Comparison of ENCODE assay signal across 8 cellular contexts in the genomic region with DNA sequence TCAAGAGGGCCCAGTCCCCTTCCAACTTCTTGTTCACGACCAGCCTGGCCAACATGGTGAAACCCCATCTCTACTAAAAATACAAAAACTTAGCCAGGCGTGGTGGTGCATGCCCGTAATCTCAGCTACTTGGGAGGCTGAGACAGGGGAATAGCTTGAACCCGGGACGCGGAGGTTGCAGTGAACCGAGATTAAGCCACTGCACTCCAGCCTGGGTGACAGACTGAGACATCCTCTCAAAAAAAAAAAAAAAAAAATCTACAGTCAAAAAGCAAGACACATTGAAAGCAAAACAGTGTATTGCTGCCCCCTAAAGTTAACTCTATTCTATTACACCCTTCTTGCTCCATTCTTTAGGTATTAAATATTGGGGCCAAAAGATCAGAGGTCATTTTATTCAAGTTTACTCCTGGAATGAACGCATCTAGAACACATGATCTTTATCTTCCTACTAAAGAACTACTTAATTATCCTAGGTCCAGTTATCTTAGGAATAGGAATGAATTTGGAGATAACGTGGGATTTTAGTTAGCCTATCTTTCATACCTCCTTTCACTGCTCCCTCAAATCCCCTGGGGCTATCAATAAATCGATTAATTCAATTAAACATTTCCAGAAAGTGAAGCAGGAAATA. TPM values are rescaled to one million over a fixed set of nuclear protein-coding genes. Genes with fewer than 3 reads are reported as not detected.
DNase-seq lines count a peak whose midpoint lies in the region; ATAC-seq and TF ChIP-seq lines count a peak whose summit lies in the region.

No MANE protein-coding gene starts in this region.

- H3K9me3 ChIP-seq in Panc1 (ENCODE audit: control insufficient read depth, insufficient read depth, low read depth, low read length): no peaks in the 10 kb centered on the region

- no peaks in the 10 kb centered on the region for H3K9me3 Mint-ChIP-seq in memory B cell

- DNase-seq in AG09319 (ENCODE audit: extremely low read depth, low read depth) (no peak), GM06990 (ENCODE audit: extremely low read depth, insufficient read length) (peak; percentile 54), Panc1 (ENCODE audit: low read depth, low spot score) (no peak), cardiac fibroblast (ENCODE audit: low read depth in 2 of 2) (peak; percentile 70 to 74), memory B cell (ENCODE audit: low spot score in 2 of 2) (peak in 1 of 2 donors; percentile 54), ureter (ENCODE audit: low spot score) (no peak)

- peaks cover 19% of the 10 kb centered on the region for H3K4me1 ChIP-seq in Panc1 (ENCODE audit: control insufficient read depth, insufficient read depth, low read length)

- CTCF ChIA-PET in Panc1 (lab: Charles Lee): interaction anchor here (0.7 kb wide), 1 partner anchor 10 kb away, joined by 7 read pairs; no protein-coding TSS in a partner anchor

- H3K4me3 ChIP-seq in GM06990 (replicated peaks; ENCODE audit: low read depth, low read length) (peak overlapping the region; percentile 44), Panc1 (ENCODE audit: low read depth in 2 of 2, low read length in 2 of 2) (peak overlapping the region; percentile 82 to 98; a peak in 3 of 4 replicates), cardiac fibroblast (replicated peaks in 1 of 2; ENCODE audit: low read depth in 2 of 2, low read length in 2 of 2) (peak overlapping the region; percentile 9 to 92)

- ATAC-seq in HG03575 (IDR thresholded peaks at IDR 0.05; ENCODE audit: extremely low read depth, insufficient number of reproducible peaks, low FRiP score, unreplicated experiment) (peak; percentile 23), Panc1 (no peak), memory B cell (ENCODE audit: low read depth) (peak; percentile 7), HG02588 (IDR thresholded peaks at IDR 0.05; ENCODE audit: unreplicated experiment) (no peak)

- H3K4me3 Mint-ChIP-seq in memory B cell: peak overlapping the region; percentile 49

- in situ Hi-C loops in Panc1 (cut with HindIII; ENCODE audit: low pct_unique_long_range_greater_than_20kb, low sequenced_read_pairs): no loop called here

- H3K27ac Mint-ChIP-seq in memory B cell: peak overlapping the region; percentile 50

- intact Hi-C loops in Panc1 (cut with micrococcal nuclease; ENCODE audit: unreplicated experiment): no loop called here

- peaks cover 17% of the 10 kb centered on the region for H3K4me1 Mint-ChIP-seq in memory B cell

- peak overlapping the region; percentile 97; the same call in 1 of the 2 replicates for H3K27ac ChIP-seq in Panc1 (ENCODE audit: low read length)

- no TSS peak for BruUV-seq in Panc1 (replicated peaks; lab: Mats Ljungman, UMichigan)

- no peaks in the 10 kb centered on the region for H3K27me3 Mint-ChIP-seq in memory B cell

- POLR2A ChIA-PET in Panc1 (lab: Charles Lee): no interaction called here

- H3K27me3 ChIP-seq in GM06990 (replicated peaks; ENCODE audit: control insufficient read depth, insufficient read depth, low read length) (no peaks in the 10 kb centered on the region), Panc1 (ENCODE audit: control insufficient read depth, insufficient read depth, low read length) (no peaks in the 10 kb centered on the region)

- peaks cover 20% of the 10 kb centered on the region for H3K36me3 Mint-ChIP-seq in memory B cell

- TF ChIP-seq CTCF in AG09319 (IDR thresholded peaks at IDR 0.05; ENCODE audit: low read depth, low read length): peak; percentile 50
- TF ChIP-seq CTCF in GM06990 (IDR thresholded peaks at IDR 0.05; ENCODE audit: insufficient read depth, low read length, poor library complexity, severe bottlenecking): peak; percentile 46
- peak; percentile 72 for TF ChIP-seq CTCF in Panc1 (IDR thresholded peaks at IDR 0.05)
- TF ChIP-seq CTCF in cardiac fibroblast (IDR thresholded peaks at IDR 0.05; ENCODE audit: low read depth, low read length): peak; percentile 46

- H3K36me3 ChIP-seq in GM06990 (ENCODE audit: control insufficient read depth, insufficient read depth, low read length): peaks cover 8% of the 10 kb centered on the region
- peaks cover 54% of the 10 kb centered on the region for H3K36me3 ChIP-seq in Panc1 (ENCODE audit: control insufficient read depth, insufficient read depth, low read length)

RNA-seq across cellular contexts. Expression of a gene that starts 2.4 kb away (rescaled TPM):
- total RNA-seq in Panc1 (2021; ENCODE audit: unreplicated experiment): 52.0 TPM
- 31.0 TPM for polyA plus RNA-seq in Panc1 (2012; ENCODE audit: insufficient read length)
- 35.4 TPM for total RNA-seq in ureter

RNA-seq across cellular contexts. Expression of a gene that starts 2.7 kb away (rescaled TPM):
- total RNA-seq in Panc1 (2021; ENCODE audit: unreplicated experiment): 88.8 TPM
- polyA plus RNA-seq in Panc1 (2012; ENCODE audit: insufficient read length): 40.7 TPM
- total RNA-seq in ureter: 59.0 TPM

RNA-seq across cellular contexts. Expression of a gene that starts 22.5 kb away (rescaled TPM):
- total RNA-seq in Panc1 (2021; ENCODE audit: unreplicated experiment) (not detected), ureter (3.5 TPM)
- not detected for polyA plus RNA-seq in Panc1 (2012; ENCODE audit: insufficient read length)

Comparison
In these comparisons a context has a peak if more than half of its experiments do, and no peak if none do; other contexts are left out.
1. DNase-seq: peak in GM06990 (single experiment) and cardiac fibroblast (2 of 2); none in AG09319 (single experiment), Panc1 (single experiment) and ureter (single experiment).
2. ATAC-seq: peak in HG03575 (single experiment) and memory B cell (single experiment); none in Panc1 (single experiment) and HG02588 (single experiment).
3. Peak in every context shown above with its lines, with median percentiles within 50 percentile points of each other: CTCF ChIP-seq and H3K4me3 ChIP-seq.